Comparison of ENCODE assay signal across 1 cellular context in the genomic region with DNA sequence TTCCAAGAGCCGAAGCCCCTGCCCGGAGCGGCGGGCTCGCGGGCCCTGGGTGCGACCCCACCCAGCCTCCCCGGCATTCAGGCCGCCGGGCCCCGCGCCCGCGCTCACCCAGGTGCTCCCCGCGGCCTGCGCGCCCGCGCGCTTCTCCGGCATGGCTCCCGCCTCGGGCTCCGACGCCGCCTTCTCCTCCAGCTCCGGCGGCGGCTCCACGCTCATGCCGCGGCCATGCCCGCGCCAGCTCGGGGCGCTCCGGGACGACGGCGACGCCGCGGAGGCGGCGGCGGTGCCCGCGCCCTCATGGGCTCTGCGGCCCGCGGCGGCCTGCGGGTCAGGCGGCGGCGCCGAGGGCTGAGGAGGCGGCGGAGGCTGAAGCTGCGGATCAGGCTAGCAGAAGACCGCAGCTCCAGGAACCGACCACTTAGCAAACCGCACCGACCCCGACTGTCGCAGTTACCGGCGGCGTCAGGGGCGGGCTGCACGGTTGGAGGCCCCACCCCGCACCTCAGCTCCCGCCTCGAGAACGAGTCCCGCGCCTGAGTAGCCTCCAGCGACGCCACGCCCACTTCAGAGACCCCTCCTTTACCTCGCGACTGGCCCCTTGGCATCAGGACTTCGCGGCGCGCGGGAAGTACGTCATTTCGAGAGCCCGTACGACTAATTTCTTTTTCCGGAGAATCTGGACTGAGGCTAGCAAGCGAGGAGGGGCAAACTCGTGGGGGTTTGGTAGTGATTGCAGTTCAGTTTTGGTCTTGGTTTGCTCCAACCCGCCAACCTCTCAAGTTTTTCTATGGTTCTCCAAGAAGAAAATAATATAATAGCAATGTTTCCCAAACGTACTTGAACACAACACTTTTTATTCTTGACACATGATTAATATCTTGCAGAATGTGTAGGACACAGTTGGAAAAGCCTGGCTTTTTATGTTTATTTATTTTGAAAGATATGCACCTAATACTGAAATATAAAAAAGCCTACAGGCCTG.
TF ChIP-seq lines count a peak whose summit lies in the region.
"Not testable (repeated sequence)": the region's sequence is repeated elsewhere in the genome, so short reads cannot be mapped to it uniquely, and the experiment has no call there.

No MANE protein-coding gene starts in this region.

TF ChIP-seq in K562, 482 proteins besides CTCF, POLR2A, EP300 and RAD21 (continued from another document):
- TF ChIP-seq, protein P1, sequence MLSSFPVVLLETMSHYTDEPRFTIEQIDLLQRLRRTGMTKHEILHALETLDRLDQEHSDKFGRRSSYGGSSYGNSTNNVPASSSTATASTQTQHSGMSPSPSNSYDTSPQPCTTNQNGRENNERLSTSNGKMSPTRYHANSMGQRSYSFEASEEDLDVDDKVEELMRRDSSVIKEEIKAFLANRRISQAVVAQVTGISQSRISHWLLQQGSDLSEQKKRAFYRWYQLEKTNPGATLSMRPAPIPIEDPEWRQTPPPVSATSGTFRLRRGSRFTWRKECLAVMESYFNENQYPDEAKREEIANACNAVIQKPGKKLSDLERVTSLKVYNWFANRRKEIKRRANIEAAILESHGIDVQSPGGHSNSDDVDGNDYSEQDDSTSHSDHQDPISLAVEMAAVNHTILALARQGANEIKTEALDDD (IDR thresholded peaks at IDR 0.05): 0 out of 2 replicates have a peak, but pooled peaks have one; percentile 19
- TF ChIP-seq C11orf30 (IDR thresholded peaks at IDR 0.05; ENCODE audit: low read depth) (peak; percentile 74), CTBP1 (IDR thresholded peaks at IDR 0.05; ENCODE audit: borderline replicate concordance) (peak; percentile 39; the same call in 1 of the 2 replicates), HCFC1 (IDR thresholded peaks at IDR 0.05; ENCODE audit: low read depth, low read length) (peak; percentile 64), ZBTB7A (IDR thresholded peaks at IDR 0.05; ENCODE audit: borderline replicate concordance, control insufficient read depth, low read depth, low read length) (peak; percentile 61; the same call in 1 of the 2 replicates), KDM5B (IDR thresholded peaks at IDR 0.05; ENCODE audit: insufficient replicate concordance, low read depth, low read length) (peak; percentile 16), PHF20 (IDR thresholded peaks at IDR 0.05; ENCODE audit: partially characterized antibody) (peak; percentile 92), ZFX (CRISPR knock-in tag; IDR thresholded peaks at IDR 0.05) (peak; percentile 69), CBX3 (IDR thresholded peaks at IDR 0.05; ENCODE audit: borderline replicate concordance in 1 of 2, low read length in 2 of 2) (peak in 1 of 2 experiments; percentile 41; a peak in 1 of 3 replicates), GABPA (tag; conservative IDR thresholded peaks at IDR 0.05; ENCODE audit: low read depth) (peak; percentile 92), POLR2AphosphoS5 (IDR thresholded peaks at IDR 0.05; ENCODE audit: control insufficient read depth, insufficient read depth, low read depth, low read length) (peak; percentile 21; the same call in 1 of the 2 replicates)
- TF ChIP-seq, protein P2, sequence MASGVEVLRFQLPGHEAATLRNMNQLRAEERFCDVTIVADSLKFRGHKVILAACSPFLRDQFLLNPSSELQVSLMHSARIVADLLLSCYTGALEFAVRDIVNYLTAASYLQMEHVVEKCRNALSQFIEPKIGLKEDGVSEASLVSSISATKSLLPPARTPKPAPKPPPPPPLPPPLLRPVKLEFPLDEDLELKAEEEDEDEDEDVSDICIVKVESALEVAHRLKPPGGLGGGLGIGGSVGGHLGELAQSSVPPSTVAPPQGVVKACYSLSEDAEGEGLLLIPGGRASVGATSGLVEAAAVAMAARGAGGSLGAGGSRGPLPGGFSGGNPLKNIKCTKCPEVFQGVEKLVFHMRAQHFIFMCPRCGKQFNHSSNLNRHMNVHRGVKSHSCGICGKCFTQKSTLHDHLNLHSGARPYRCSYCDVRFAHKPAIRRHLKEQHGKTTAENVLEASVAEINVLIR (CRISPR knock-in tag; IDR thresholded peaks at IDR 0.05): peak; percentile 80
- TF ChIP-seq, protein P3, sequence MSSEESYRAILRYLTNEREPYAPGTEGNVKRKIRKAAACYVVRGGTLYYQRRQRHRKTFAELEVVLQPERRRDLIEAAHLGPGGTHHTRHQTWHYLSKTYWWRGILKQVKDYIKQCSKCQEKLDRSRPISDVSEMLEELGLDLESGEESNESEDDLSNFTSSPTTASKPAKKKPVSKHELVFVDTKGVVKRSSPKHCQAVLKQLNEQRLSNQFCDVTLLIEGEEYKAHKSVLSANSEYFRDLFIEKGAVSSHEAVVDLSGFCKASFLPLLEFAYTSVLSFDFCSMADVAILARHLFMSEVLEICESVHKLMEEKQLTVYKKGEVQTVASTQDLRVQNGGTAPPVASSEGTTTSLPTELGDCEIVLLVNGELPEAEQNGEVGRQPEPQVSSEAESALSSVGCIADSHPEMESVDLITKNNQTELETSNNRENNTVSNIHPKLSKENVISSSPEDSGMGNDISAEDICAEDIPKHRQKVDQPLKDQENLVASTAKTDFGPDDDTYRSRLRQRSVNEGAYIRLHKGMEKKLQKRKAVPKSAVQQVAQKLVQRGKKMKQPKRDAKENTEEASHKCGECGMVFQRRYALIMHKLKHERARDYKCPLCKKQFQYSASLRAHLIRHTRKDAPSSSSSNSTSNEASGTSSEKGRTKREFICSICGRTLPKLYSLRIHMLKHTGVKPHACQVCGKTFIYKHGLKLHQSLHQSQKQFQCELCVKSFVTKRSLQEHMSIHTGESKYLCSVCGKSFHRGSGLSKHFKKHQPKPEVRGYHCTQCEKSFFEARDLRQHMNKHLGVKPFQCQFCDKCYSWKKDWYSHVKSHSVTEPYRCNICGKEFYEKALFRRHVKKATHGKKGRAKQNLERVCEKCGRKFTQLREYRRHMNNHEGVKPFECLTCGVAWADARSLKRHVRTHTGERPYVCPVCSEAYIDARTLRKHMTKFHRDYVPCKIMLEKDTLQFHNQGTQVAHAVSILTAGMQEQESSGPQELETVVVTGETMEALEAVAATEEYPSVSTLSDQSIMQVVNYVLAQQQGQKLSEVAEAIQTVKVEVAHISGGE (CRISPR knock-in tag; IDR thresholded peaks at IDR 0.05): peak in 1 of 3 experiments; percentile 71; a peak in 2 of 6 replicates
- TF ChIP-seq, protein P4, sequence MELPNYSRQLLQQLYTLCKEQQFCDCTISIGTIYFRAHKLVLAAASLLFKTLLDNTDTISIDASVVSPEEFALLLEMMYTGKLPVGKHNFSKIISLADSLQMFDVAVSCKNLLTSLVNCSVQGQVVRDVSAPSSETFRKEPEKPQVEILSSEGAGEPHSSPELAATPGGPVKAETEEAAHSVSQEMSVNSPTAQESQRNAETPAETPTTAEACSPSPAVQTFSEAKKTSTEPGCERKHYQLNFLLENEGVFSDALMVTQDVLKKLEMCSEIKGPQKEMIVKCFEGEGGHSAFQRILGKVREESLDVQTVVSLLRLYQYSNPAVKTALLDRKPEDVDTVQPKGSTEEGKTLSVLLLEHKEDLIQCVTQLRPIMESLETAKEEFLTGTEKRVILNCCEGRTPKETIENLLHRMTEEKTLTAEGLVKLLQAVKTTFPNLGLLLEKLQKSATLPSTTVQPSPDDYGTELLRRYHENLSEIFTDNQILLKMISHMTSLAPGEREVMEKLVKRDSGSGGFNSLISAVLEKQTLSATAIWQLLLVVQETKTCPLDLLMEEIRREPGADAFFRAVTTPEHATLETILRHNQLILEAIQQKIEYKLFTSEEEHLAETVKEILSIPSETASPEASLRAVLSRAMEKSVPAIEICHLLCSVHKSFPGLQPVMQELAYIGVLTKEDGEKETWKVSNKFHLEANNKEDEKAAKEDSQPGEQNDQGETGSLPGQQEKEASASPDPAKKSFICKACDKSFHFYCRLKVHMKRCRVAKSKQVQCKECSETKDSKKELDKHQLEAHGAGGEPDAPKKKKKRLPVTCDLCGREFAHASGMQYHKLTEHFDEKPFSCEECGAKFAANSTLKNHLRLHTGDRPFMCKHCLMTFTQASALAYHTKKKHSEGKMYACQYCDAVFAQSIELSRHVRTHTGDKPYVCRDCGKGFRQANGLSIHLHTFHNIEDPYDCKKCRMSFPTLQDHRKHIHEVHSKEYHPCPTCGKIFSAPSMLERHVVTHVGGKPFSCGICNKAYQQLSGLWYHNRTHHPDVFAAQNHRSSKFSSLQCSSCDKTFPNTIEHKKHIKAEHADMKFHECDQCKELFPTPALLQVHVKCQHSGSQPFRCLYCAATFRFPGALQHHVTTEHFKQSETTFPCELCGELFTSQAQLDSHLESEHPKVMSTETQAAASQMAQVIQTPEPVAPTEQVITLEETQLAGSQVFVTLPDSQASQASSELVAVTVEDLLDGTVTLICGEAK (IDR thresholded peaks at IDR 0.05): peak; percentile 91
- TF ChIP-seq, protein P4 (CRISPR knock-in tag; IDR thresholded peaks at IDR 0.05): not testable (repeated sequence)
- TF ChIP-seq, protein P5, sequence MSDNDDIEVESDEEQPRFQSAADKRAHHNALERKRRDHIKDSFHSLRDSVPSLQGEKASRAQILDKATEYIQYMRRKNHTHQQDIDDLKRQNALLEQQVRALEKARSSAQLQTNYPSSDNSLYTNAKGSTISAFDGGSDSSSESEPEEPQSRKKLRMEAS (CRISPR knock-in tag; IDR thresholded peaks at IDR 0.05): peak; percentile 22; the same call in 1 of the 2 replicates
